Comparison of ENCODE assay signal across 20 cellular contexts in the genomic region with DNA sequence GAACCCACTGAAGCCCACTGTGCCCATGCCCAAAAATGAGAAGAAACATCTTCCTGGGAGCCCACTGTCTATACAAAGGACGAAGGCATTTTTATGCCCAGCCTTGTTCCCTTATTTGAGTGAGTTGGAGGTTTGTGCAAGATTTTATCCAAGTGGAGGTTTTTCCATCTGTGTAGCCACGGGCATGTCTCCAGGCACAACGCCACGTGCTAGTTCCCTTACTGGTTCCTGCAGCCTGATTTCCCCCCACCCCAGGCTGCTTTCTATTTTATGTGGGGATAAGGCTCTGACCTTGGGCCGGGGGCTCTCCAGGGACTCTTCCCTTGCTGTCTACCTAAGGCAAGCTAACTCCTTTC. TPM values are rescaled to one million over a fixed set of nuclear protein-coding genes. Genes with fewer than 3 reads are reported as not detected.
DNase-seq lines count a peak whose midpoint lies in the region; ATAC-seq, FAIRE-seq and TF ChIP-seq lines count a peak whose summit lies in the region.
"Had no signal": no experiment of that assay in that cellular context is flagged by ENCODE, and none has a peak within 500 bp of the region (broad histone marks: within the 10 kb centered on the region; RNA-seq: fewer than 3 reads in every experiment).

No MANE protein-coding gene starts in this region.

- DNase-seq in A549 (ENCODE audit: low read depth in 1 of 2, low spot score in 1 of 2) (no peak), PC-3 (no peak), esophagus squamous epithelium (lab: John Stamatoyannopoulos, UW) (no peak), neuronal stem cell (ENCODE audit: low spot score) (no peak), NCI-H774 (lab: John Stamatoyannopoulos, UW) (no peak), COR-L47 (lab: John Stamatoyannopoulos, UW) (no peak), DMS114 treated with DMSO at 0.1 percent for 48 hours (lab: John Stamatoyannopoulos, UW; ENCODE audit: unreplicated experiment) (no peak)
- DNase-seq: CD8-positive, alpha-beta memory T cell; kidney; midbrain; NCI-H146; NCI-H2227 treated with DMSO at 0.1 percent for 48 hours; T-helper 2 cell had no signal

- intact Hi-C loops in PC-3 (cut with micrococcal nuclease) = no loop called here
- intact Hi-C loops in esophagus squamous epithelium (cut with DNase I) = no loop called here

- no peak overlapping the region for H2BK12ac ChIP-seq in neuronal stem cell (ENCODE audit: low read length)

- peak overlapping the region; percentile 64 for H3K4me2 ChIP-seq in A549
- peak overlapping the region; percentile 43 for H3K4me2 ChIP-seq in PC-3 (ENCODE audit: low read length)
- H3K4me2 ChIP-seq in neuronal stem cell (ENCODE audit: insufficient read depth, low read length, poor library complexity, severe bottlenecking) = no peak overlapping the region
- H3K4me2 ChIP-seq: hepatocyte had no signal

- H2BK120ac ChIP-seq in neuronal stem cell (ENCODE audit: low read depth, low read length) = no peak overlapping the region

- no peak overlapping the region for H3K4ac ChIP-seq in neuronal stem cell (ENCODE audit: low read length)

- no peaks in the 10 kb centered on the region for H4K20me1 ChIP-seq in PC-3 (ENCODE audit: low read length)

- H3K36me3 ChIP-seq in PC-3 (ENCODE audit: low read depth, low read length) (no peaks in the 10 kb centered on the region), esophagus squamous epithelium (no peaks in the 10 kb centered on the region), neuronal stem cell (replicated peaks in 1 of 2; ENCODE audit: control insufficient read depth in 2 of 2, insufficient read depth in 2 of 2, low read length in 2 of 2) (no peaks in the 10 kb centered on the region)

- no peaks in the 10 kb centered on the region for H3K79me2 ChIP-seq in PC-3 (ENCODE audit: low read length)
- H3K79me2 ChIP-seq: hepatocyte had no signal

- peak overlapping the region; percentile 23 for H3K14ac ChIP-seq in neuronal stem cell (ENCODE audit: low read length)

- peaks cover 11% of the 10 kb centered on the region for H3K4me1 ChIP-seq in A549
- H3K4me1 ChIP-seq in PC-3 (ENCODE audit: insufficient read depth, low read length) = peaks cover 11% of the 10 kb centered on the region
- peaks cover 7 to 34% (median 17%) of the 10 kb centered on the region in 3 donors for H3K4me1 ChIP-seq in esophagus squamous epithelium
- no peaks in the 10 kb centered on the region for H3K4me1 ChIP-seq in neuronal stem cell (ENCODE audit: control insufficient read depth in 2 of 2, insufficient read depth in 1 of 2, low read depth in 1 of 2, low read length in 2 of 2)

- 25% methylated on average over 5 of the region's 5 CpGs for WGBS in A549 (ENCODE audit: missing lambda C conversion rate)
- 36 to 59% methylated on average over 2 to 5 of the region's 5 CpGs for WGBS in esophagus squamous epithelium, 2 donors
- WGBS in neuronal stem cell (ENCODE audit: extremely low coverage in 2 of 2, insufficient read length in 2 of 2, insufficient replicate concordance in 1 of 2), 2 donors = no CpG with 5 or more reads among the region's 5 CpGs

- peak in 1 of 2 experiments; percentile 66; a peak in 1 of 6 replicates for ATAC-seq in A549
- ATAC-seq in PC-3 = peak; percentile 51
- no peak for ATAC-seq in HG02840 (IDR thresholded peaks at IDR 0.05; ENCODE audit: low FRiP score, unreplicated experiment)
- ATAC-seq: activated CD4-positive, CD25-positive, alpha-beta regulatory T cell treated with anti-CD3 and anti-CD28 coated beads, Interleukin-2, amount 50 U/mL, for 24 hours; GM12878; stimulated activated effector memory CD8-positive, alpha-beta T cell treated with anti-CD3 and anti-CD28 coated beads, Interleukin-12 subunit alpha, Interleukin-12 subunit beta, amount 100 ng/mL, for 72 hours had no signal

- no peak for TF ChIP-seq POLR2A in A549 (IDR thresholded peaks at IDR 0.05; ENCODE audit: low read length)
- TF ChIP-seq POLR2A in esophagus squamous epithelium (IDR thresholded peaks at IDR 0.05) = no peak

- no peak overlapping the region for H2AK5ac ChIP-seq in neuronal stem cell (ENCODE audit: low read depth, low read length)

- H3F3A ChIP-seq in PC-3 (ENCODE audit: low read length, unreplicated experiment) = no peaks in the 10 kb centered on the region

- H3K27ac ChIP-seq in A549 = peak overlapping the region in 1 of 2 experiments; percentile 75; a peak in 3 of 6 replicates
- H3K27ac ChIP-seq in PC-3 (ENCODE audit: low read length) = peak overlapping the region; percentile 42
- H3K27ac ChIP-seq in esophagus squamous epithelium = peak overlapping the region; percentile 42 to 84 (median 74)
- no peak overlapping the region for H3K27ac ChIP-seq in neuronal stem cell (replicated peaks; ENCODE audit: low read length)
- H3K27ac ChIP-seq: hepatocyte had no signal

- H4K8ac ChIP-seq in neuronal stem cell (ENCODE audit: low read depth, low read length) = no peak overlapping the region

- H3K4me3 ChIP-seq in A549 (no peak overlapping the region), PC-3 (ENCODE audit: low read length) (no peak overlapping the region), esophagus squamous epithelium (peak overlapping the region in 1 of 4 donors; percentile 6), neuronal stem cell (ENCODE audit: low read length in 2 of 2) (no peak overlapping the region)
- H3K4me3 ChIP-seq: GM12878, hepatocyte had no signal

- no peaks in the 10 kb centered on the region for H3K27me3 ChIP-seq in PC-3 (ENCODE audit: low read length)
- no peaks in the 10 kb centered on the region for H3K27me3 ChIP-seq in esophagus squamous epithelium
- H3K27me3 ChIP-seq in neuronal stem cell (ENCODE audit: control insufficient read depth in 3 of 3, insufficient read depth in 3 of 3, low read depth in 1 of 3, low read length in 3 of 3) = no peaks in the 10 kb centered on the region
- H3K27me3 ChIP-seq: hepatocyte had no signal

- H3K18ac ChIP-seq in neuronal stem cell (ENCODE audit: low read length) = no peak overlapping the region

- no peak for TF ChIP-seq EP300 in A549 (IDR thresholded peaks at IDR 0.05)

- no peak overlapping the region for H3K23ac ChIP-seq in neuronal stem cell (ENCODE audit: low read depth, low read length, poor library complexity)

- no peak overlapping the region for H2BK5ac ChIP-seq in neuronal stem cell (ENCODE audit: low read length)

- CTCF ChIA-PET in A549 (lab: Yijun Ruan, JAX) = interaction anchor here (0.6 kb wide), 1 partner anchor 96 kb away, joined by 3 read pairs; no protein-coding TSS in a partner anchor
- CTCF ChIA-PET in PC-3 (lab: Charles Lee) = no interaction called here

- POLR2A ChIA-PET in A549 (lab: Yijun Ruan, JAX) = interaction anchor here (1.2 kb wide), 1 partner anchor 23 kb away, joined by 4 read pairs; a partner anchor contains a TSS
- POLR2A ChIA-PET in PC-3 (lab: Charles Lee; ENCODE audit: unreplicated experiment) = interaction anchor here (0.9 kb wide), 1 partner anchor 16 kb away, joined by 4 read pairs; no protein-coding TSS in a partner anchor

- TF ChIP-seq RAD21 in A549 (conservative IDR thresholded peaks at IDR 0.05 in 1 of 2, IDR thresholded peaks at IDR 0.05 in 1 of 2) = no peak

- H2AFZ ChIP-seq in PC-3 (ENCODE audit: low read length) = peak overlapping the region; percentile 48
- no peak overlapping the region for H2AFZ ChIP-seq in neuronal stem cell (ENCODE audit: low read length)
- H2AFZ ChIP-seq: hepatocyte had no signal

- no peaks in the 10 kb centered on the region for H3K9me2 ChIP-seq in PC-3 (replicated peaks; ENCODE audit: low read length)

- TF ChIP-seq CTCF in A549 (IDR thresholded peaks at IDR 0.05) (no peak), PC-3 (conservative IDR thresholded peaks at IDR 0.05; ENCODE audit: low read depth, low read length) (no peak), esophagus squamous epithelium (IDR thresholded peaks at IDR 0.05) (no peak)

- BruUV-seq in PC-3 (replicated peaks; lab: Mats Ljungman, UMichigan) = no TSS peak

- no peak overlapping the region for H3K9ac ChIP-seq in PC-3 (ENCODE audit: low read length)
- no peak overlapping the region for H3K9ac ChIP-seq in neuronal stem cell (ENCODE audit: low read depth, low read length, poor library complexity)

- H3K9me3 ChIP-seq in A549 (no peaks in the 10 kb centered on the region), PC-3 (ENCODE audit: low read length) (no peaks in the 10 kb centered on the region), esophagus squamous epithelium (peaks cover 0 to 9% (median 6%) of the 10 kb centered on the region in 3 donors), neuronal stem cell (replicated peaks in 1 of 2; ENCODE audit: control insufficient read depth in 2 of 2, insufficient read depth in 1 of 2, low read depth in 1 of 2, low read length in 2 of 2) (peaks cover 9 to 16% of the 10 kb centered on the region in 2 donors)

- no peak overlapping the region for H4K91ac ChIP-seq in neuronal stem cell (ENCODE audit: low read depth, low read length, poor library complexity)

- FAIRE-seq in A549 (lab: Jason Lieb, UNC) = no peak
- FAIRE-seq: A204.1, GM12878, H1, kidney had no signal

- H2BK15ac ChIP-seq in neuronal stem cell (ENCODE audit: low read length) = no peak overlapping the region

- H3K79me1 ChIP-seq in neuronal stem cell (ENCODE audit: low read depth, low read length) = no peaks in the 10 kb centered on the region

RNA-seq across cellular contexts. Expression of a gene that starts 22.2 kb away (rescaled TPM):
- polyA plus RNA-seq in A549 (2011; rRNA removed) (97.6 and 139 TPM in 2 replicates), A549 (2017; fragmentation: RNase III; extraction: RNeasy Plus Mini Kit Qiagen cat#74134 plus additional on column Dnase treatment) (94.4 to 113 TPM (median 99.6 TPM) in 3 replicates)
- polyA plus RNA-seq in A549 (2012; cell fraction: cytosol; rRNA removed) = 126 and 150 TPM in 2 replicates
- 49.5 and 63.6 TPM in 2 replicates for polyA plus RNA-seq in A549 (2012; cell fraction: nucleus; rRNA removed)
- 44.4 and 47.7 TPM in 2 replicates for polyA minus RNA-seq in A549 (2011; rRNA and poly(A)+ RNA removed)
- total RNA-seq in PC-3 (2014; rRNA removed) (148 and 159 TPM in 2 replicates), esophagus squamous epithelium (10 to 100 TPM; 20.8 to 43.2 (median 32.5) TPM)
- 113 TPM for polyA plus RNA-seq in neuronal stem cell (2013, experiment 1 of 2)
- polyA plus RNA-seq in neuronal stem cell (2013, experiment 2 of 2) = 115 TPM

RNA-seq across cellular contexts. Expression of a gene that starts 23.7 kb away (rescaled TPM):
- polyA plus RNA-seq in A549 (2011; rRNA removed) (38.6 and 43.6 TPM in 2 replicates), A549 (2017; fragmentation: RNase III; extraction: RNeasy Plus Mini Kit Qiagen cat#74134 plus additional on column Dnase treatment) (34.2 to 34.4 TPM (median 34.3 TPM) in 3 replicates)
- polyA plus RNA-seq in A549 (2012; cell fraction: cytosol; rRNA removed) = 56.2 and 62.2 TPM in 2 replicates
- 33.3 and 38.9 TPM in 2 replicates for polyA plus RNA-seq in A549 (2012; cell fraction: nucleus; rRNA removed)
- polyA minus RNA-seq in A549 (2011; rRNA and poly(A)+ RNA removed) = 27.3 and 30.2 TPM in 2 replicates
- total RNA-seq in PC-3 (2014; rRNA removed) (38.9 and 50.7 TPM in 2 replicates), esophagus squamous epithelium (10 to 100 TPM; 15.5 to 36.7 (median 28.8) TPM)
- polyA plus RNA-seq in neuronal stem cell (2013, experiment 1 of 2) = 19.9 TPM
- 19.0 TPM for polyA plus RNA-seq in neuronal stem cell (2013, experiment 2 of 2)

RNA-seq across cellular contexts. Expression of a gene that starts 46.1 kb away (rescaled TPM):
- 16.1 and 19.1 TPM in 2 replicates for polyA plus RNA-seq in A549 (2011; rRNA removed)
- polyA plus RNA-seq in A549 (2012; cell fraction: cytosol; rRNA removed) = 10.4 and 10.7 TPM in 2 replicates
- polyA plus RNA-seq in A549 (2012; cell fraction: nucleus; rRNA removed) = 7.6 and 14.7 TPM in 2 replicates
- polyA plus RNA-seq in A549 (2017; fragmentation: RNase III; extraction: RNeasy Plus Mini Kit Qiagen cat#74134 plus additional on column Dnase treatment) = 17.7 to 21.3 TPM (median 21.2 TPM) in 3 replicates
- polyA minus RNA-seq in A549 (2011; rRNA and poly(A)+ RNA removed) = 2.3 and 3.7 TPM in 2 replicates
- total RNA-seq in PC-3 (2014; rRNA removed) = 45.7 and 56.8 TPM in 2 replicates
- 10 to 100 TPM; 17.7 to 27.1 (median 25.8) TPM for total RNA-seq in esophagus squamous epithelium
- 2.1 TPM for polyA plus RNA-seq in neuronal stem cell (2013, experiment 1 of 2)
- 2.0 TPM for polyA plus RNA-seq in neuronal stem cell (2013, experiment 2 of 2)

RNA-seq across cellular contexts. Expression of a gene that starts 59.1 kb away (rescaled TPM):
- polyA plus RNA-seq in A549 (2011; rRNA removed) = 4.5 and 4.8 TPM in 2 replicates
- polyA plus RNA-seq in A549 (2012; cell fraction: cytosol; rRNA removed) = 11.5 and 16.0 TPM in 2 replicates
- 24.9 and 26.0 TPM in 2 replicates for polyA plus RNA-seq in A549 (2012; cell fraction: nucleus; rRNA removed)
- polyA plus RNA-seq in A549 (2017; fragmentation: RNase III; extraction: RNeasy Plus Mini Kit Qiagen cat#74134 plus additional on column Dnase treatment) = 9.5 to 11.5 TPM (median 10.1 TPM) in 3 replicates
- 5.3 and 9.2 TPM in 2 replicates for polyA minus RNA-seq in A549 (2011; rRNA and poly(A)+ RNA removed)
- total RNA-seq in PC-3 (2014; rRNA removed) = 52.8 and 66.9 TPM in 2 replicates
- 10 to 100 TPM; 30.4 to 49.6 (median 35.1) TPM for total RNA-seq in esophagus squamous epithelium
- polyA plus RNA-seq in neuronal stem cell (2013, experiment 1 of 2) = 19.1 TPM
- 18.6 TPM for polyA plus RNA-seq in neuronal stem cell (2013, experiment 2 of 2)
